ENCODE assay signal across 1 cellular context in the genomic region with DNA sequence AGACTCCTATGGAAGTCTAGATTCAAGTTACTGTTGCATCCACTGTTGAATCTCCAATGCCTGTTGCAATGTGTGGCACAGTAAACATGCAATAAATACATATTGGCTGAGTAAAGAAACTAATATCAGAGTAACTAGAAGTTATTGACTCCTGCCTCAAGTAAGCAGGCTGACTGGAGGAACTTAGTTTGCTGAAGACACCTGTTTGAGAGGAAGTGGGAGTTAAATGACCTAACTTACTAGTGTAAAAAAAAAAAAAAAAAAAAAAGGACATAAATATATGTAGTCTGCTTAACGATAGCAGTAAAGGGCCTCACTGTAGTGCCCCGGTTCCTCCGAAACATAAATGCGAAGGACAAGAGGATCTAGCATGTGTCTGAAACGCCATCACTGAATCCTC.
TF ChIP-seq lines count a peak whose summit lies in the region.

No MANE protein-coding gene starts in this region.

TF ChIP-seq in GM12878, 131 proteins besides CTCF, POLR2A, EP300 and RAD21:
- TF ChIP-seq RELB (IDR thresholded peaks at IDR 0.05; ENCODE audit: low read depth) (no peak), PKNOX1 (IDR thresholded peaks at IDR 0.05) (no peak), ZNF384 (IDR thresholded peaks at IDR 0.05; ENCODE audit: borderline replicate concordance, low read depth, low read length) (peak; percentile 29; the same call in 1 of the 2 replicates), USF2 (IDR thresholded peaks at IDR 0.05; ENCODE audit: borderline replicate concordance, low read depth, low read length) (no peak)
